In the genomic region with DNA sequence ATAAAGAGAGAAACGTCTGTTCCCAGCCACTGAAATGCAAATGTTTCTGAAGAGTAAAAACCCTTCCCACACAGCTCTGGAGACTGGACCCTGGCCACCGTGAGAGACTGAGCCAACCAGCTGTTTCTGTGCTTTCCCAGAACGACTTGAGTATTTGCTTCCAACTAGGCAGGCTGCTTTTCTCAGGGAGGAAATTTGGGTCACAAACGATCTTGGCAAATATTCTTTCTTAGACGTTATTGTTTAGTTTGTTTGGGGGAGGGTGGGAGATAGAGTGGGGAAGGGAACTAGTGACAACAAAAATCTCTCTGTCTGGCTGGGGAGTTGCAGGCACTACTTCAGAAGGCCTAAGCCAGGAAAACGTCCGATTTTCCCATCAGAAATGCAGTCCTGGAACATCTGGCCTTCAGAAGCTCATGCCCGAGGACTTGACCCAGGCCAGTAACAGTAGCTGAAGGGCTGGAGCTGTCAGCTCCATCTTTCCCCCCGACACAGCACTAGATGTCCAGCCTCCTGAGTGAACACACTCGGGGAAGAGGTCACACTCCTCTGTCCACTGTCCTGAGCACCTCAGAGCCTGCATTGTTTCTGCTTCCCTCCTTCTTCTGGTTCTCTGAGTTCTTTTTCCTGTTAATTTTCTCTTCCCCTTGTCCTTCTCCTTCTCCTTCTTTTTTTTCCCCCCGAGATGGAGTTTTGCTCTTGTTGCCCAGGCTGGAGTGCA, we compare ENCODE assay signal across 18 cellular contexts. TPM values are rescaled to one million over a fixed set of nuclear protein-coding genes. Genes with fewer than 3 reads are reported as not detected.
A peak's percentile ranks its signal among the peaks of the same experiment; 100 is the strongest.
DNase-seq lines count a peak whose midpoint lies in the region; ATAC-seq and TF ChIP-seq lines count a peak whose summit lies in the region.
"Had no signal": no experiment of that assay in that cellular context is flagged by ENCODE, and none has a peak within 500 bp of the region (broad histone marks: within the 10 kb centered on the region; RNA-seq: fewer than 3 reads in every experiment).

No MANE protein-coding gene starts in this region.

- H3K4me3 ChIP-seq in heart left ventricle = no peak overlapping the region
- H3K4me3 ChIP-seq: A549 had no signal

- WGBS in heart left ventricle, 4 donors = 28 to 32% (median 30%) methylated on average over 11 of the region's 11 CpGs

- peaks cover 3 to 46% (median 24%) of the 10 kb centered on the region in 9 donors for H3K27me3 ChIP-seq in heart left ventricle

- DNase-seq in Ammon's horn (ENCODE audit: low spot score) (peak; percentile 53), amygdala (lab: John Stamatoyannopoulos, UW) (peak in 33 of 56 donors; percentile 6 to 61 (median 29)), heart left ventricle (peak in 1 of 5 donors; percentile 34), mucosa of gallbladder (ENCODE audit: low spot score) (peak; percentile 26), NK-92 (lab: John Stamatoyannopoulos, UW; ENCODE audit: unreplicated experiment) (no peak)
- DNase-seq in stimulated activated CD4-positive, alpha-beta T cell treated with anti-CD3 and anti-CD28 coated beads, Interleukin-4, amount 100 ng/mL, for 4 hours = no peak
- no peak for DNase-seq in activated CD8-positive, alpha-beta memory T cell treated with anti-CD3 and anti-CD28 coated beads for 24 hours
- DNase-seq: Caco-2, IMR-90, Kasumi-1, NCI-H1417, NCI-H2029, NCI-H510A treated with DMSO at 0.1 percent for 48 hours had no signal

- H3K9me3 ChIP-seq in heart left ventricle = no peaks in the 10 kb centered on the region
- H3K9me3 ChIP-seq: A549, Caco-2 had no signal

- no peak overlapping the region for H3K27ac ChIP-seq in heart left ventricle
- H3K27ac ChIP-seq: A549 had no signal

- no peak for TF ChIP-seq POLR2A in heart left ventricle (IDR thresholded peaks at IDR 0.05)

- peaks cover 0 to 11% (median 1%) of the 10 kb centered on the region in 12 donors for H3K4me1 ChIP-seq in heart left ventricle

- no peak for TF ChIP-seq CTCF in heart left ventricle (IDR thresholded peaks at IDR 0.05)

- ATAC-seq in heart left ventricle = peak; percentile 19 to 57 (median 45)
- no peak for ATAC-seq in HG03159 (IDR thresholded peaks at IDR 0.05; ENCODE audit: unreplicated experiment)
- ATAC-seq: A549, HCT116 had no signal

- intact Hi-C loops in heart left ventricle (cut with DNase I) = no loop called here

- H3K36me3 ChIP-seq in heart left ventricle = no peaks in the 10 kb centered on the region

RNA-seq across cellular contexts. Expression of gene CCDC92B, which starts 4.0 kb away (rescaled TPM):
- total RNA-seq in heart left ventricle = under 1 TPM in 6 of 9 donors, not detected in 3; 0.08 to 0.44 (median 0.18) TPM
- under 1 TPM; 0.03 to 0.27 TPM for polyA plus RNA-seq in heart left ventricle
- 0.14 TPM for total RNA-seq in mucosa of gallbladder
- total RNA-seq: IMR-90, RPMI7951 had no signal
- polyA plus RNA-seq: CD14-positive monocyte, IMR-90 had no signal

RNA-seq across cellular contexts. Expression of gene CLUH, which starts 33.9 kb away (rescaled TPM):
- total RNA-seq in heart left ventricle (100 to 1,000 TPM; 104 to 298 (median 157) TPM), mucosa of gallbladder (87.4 TPM)
- 100 to 1,000 TPM in 1 of 2 donors, 10 to 100 TPM in 1; 89.5 to 123 TPM for polyA plus RNA-seq in heart left ventricle

RNA-seq across cellular contexts. Expression of gene RAP1GAP2, which starts 50.8 kb away (rescaled TPM):
- 10 to 100 TPM; 24.7 to 44.1 (median 36.5) TPM for total RNA-seq in heart left ventricle
- polyA plus RNA-seq in heart left ventricle = 10 to 100 TPM; 13.5 to 18.3 TPM
- 32.8 TPM for total RNA-seq in mucosa of gallbladder

Comparison
In these comparisons a context has a peak if more than half of its experiments do, and no peak if none do; other contexts are left out.
1. DNase-seq: peak in Ammon's horn (single experiment), amygdala (33 of 56) and mucosa of gallbladder (single experiment); none in stimulated activated CD4-positive, alpha-beta T cell treated with anti-CD3 and anti-CD28 coated beads, Interleukin-4, amount 100 ng/mL, for 4 hours (0 of 2), NK-92 (single experiment) and activated CD8-positive, alpha-beta memory T cell treated with anti-CD3 and anti-CD28 coated beads for 24 hours (single experiment).